ENCODE assay signal across 34 cellular contexts in the genomic region with DNA sequence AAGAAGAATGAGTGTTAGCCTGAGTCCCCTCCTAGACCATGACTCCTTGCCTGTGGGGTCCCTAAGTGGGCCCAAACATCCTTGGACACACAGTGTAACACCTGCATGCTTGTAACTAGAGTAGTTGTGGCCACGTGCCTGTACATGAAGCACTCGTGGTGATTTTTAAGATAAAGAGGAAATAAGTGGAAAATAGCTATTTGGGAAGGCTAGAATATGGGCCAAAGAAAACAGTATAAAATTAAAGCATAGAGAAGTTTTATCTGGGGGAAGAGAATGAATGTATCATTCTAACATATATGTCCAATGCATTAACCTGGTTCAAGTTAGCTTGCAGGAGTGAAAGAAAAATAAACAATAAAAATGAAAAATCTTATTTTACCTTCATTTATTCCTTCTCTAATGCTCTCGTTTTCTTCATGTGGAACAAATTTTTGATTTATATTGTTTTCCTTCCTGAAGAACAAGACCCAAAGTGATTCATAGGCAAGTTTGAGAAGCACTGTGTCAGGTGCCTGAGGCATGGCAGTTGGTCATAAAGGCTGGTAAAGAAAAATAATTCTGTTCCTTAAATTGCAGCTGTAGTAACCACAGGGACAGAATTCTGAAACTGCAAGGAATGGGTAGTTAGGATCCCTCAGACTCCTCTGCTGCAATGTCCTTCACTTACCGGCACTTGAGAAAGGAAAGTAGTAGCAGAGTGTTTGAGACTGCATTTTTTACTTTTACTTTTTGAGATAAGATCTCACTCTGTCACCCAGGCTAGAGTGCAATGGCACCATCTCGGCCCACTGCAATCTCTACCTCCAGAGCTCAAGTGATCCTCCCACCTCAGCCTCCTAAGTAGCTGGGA. TPM values are rescaled to one million over a fixed set of nuclear protein-coding genes. Genes with fewer than 3 reads are reported as not detected.
DNase-seq lines count a peak whose midpoint lies in the region; ATAC-seq and TF ChIP-seq lines count a peak whose summit lies in the region.
"Had no signal": no experiment of that assay in that cellular context is flagged by ENCODE, and none has a peak within 500 bp of the region (broad histone marks: within the 10 kb centered on the region; RNA-seq: fewer than 3 reads in every experiment).

No MANE protein-coding gene starts in this region.

- no TSS peak for BruUV-seq in PC-3 (replicated peaks; lab: Mats Ljungman, UMichigan)

- TF ChIP-seq CTCF in PC-3 (conservative IDR thresholded peaks at IDR 0.05; ENCODE audit: low read depth, low read length) (no peak), RWPE1 (conservative IDR thresholded peaks at IDR 0.05; ENCODE audit: low read depth) (no peak)

- H3K79me2 ChIP-seq in PC-3 (ENCODE audit: low read length), result no peaks in the 10 kb centered on the region

- no peak overlapping the region for H3K9ac ChIP-seq in PC-3 (ENCODE audit: low read length)

- H2AFZ ChIP-seq in PC-3 (ENCODE audit: low read length), result no peak overlapping the region

- H3K27me3 ChIP-seq in PC-3 (ENCODE audit: low read length), result no peaks in the 10 kb centered on the region
- H3K27me3 ChIP-seq: cardiac muscle cell, colonic mucosa, MG63, SJCRH30, thyroid gland, vagina had no signal

- peak; percentile 27 for ATAC-seq in PC-3
- peak; percentile 70 for ATAC-seq in esophagus mucosa
- ATAC-seq: A549, K562, Panc1, sciatic nerve had no signal

- H3K4me2 ChIP-seq in PC-3 (ENCODE audit: low read length), result no peak overlapping the region
- H3K4me2 ChIP-seq: A549 had no signal

- in situ Hi-C loops in KBM-7 (cut with MboI; ENCODE audit: low pct_unique_long_range_greater_than_20kb, low sequenced_read_pairs), result no loop called here

- no peak overlapping the region for H3K27ac ChIP-seq in PC-3 (ENCODE audit: low read length)
- H3K27ac ChIP-seq in RWPE1, result no peak overlapping the region
- H3K27ac ChIP-seq: A549, cardiac muscle cell, colonic mucosa, SJCRH30, thyroid gland, vagina had no signal

- H4K20me1 ChIP-seq in PC-3 (ENCODE audit: low read length), result no peaks in the 10 kb centered on the region

- H3K36me3 ChIP-seq in PC-3 (ENCODE audit: low read depth, low read length), result no peaks in the 10 kb centered on the region
- H3K36me3 ChIP-seq: cardiac muscle cell, colonic mucosa, MG63, SJCRH30, thyroid gland, vagina had no signal

- CTCF ChIA-PET in PC-3 (lab: Charles Lee), result no interaction called here
- CTCF ChIA-PET in RWPE1 (lab: Yijun Ruan, JAX), result no interaction called here

- H3K9me3 ChIP-seq in PC-3 (ENCODE audit: low read length), result no peaks in the 10 kb centered on the region
- H3K9me3 ChIP-seq: A549, colonic mucosa, MG63, SJCRH30, thyroid gland, vagina had no signal

- POLR2A ChIA-PET in PC-3 (lab: Charles Lee; ENCODE audit: unreplicated experiment) (no interaction called here), RWPE1 (lab: Yijun Ruan, JAX; ENCODE audit: low non-redundant PET) (interaction anchor here (0.6 kb wide), 1 partner anchor 280 kb away, joined by 3 read pairs; no protein-coding TSS in a partner anchor)

- no peaks in the 10 kb centered on the region for H3F3A ChIP-seq in PC-3 (ENCODE audit: low read length, unreplicated experiment)

- intact Hi-C loops in PC-3 (cut with micrococcal nuclease), result no loop called here

- H3K4me3 ChIP-seq in PC-3 (ENCODE audit: low read length), result no peak overlapping the region
- H3K4me3 ChIP-seq: A549, cardiac muscle cell, colonic mucosa, GM12878, K562, MG63, SJCRH30, thyroid gland, vagina had no signal

- no peaks in the 10 kb centered on the region for H3K9me2 ChIP-seq in PC-3 (replicated peaks; ENCODE audit: low read length)

- peaks cover 12% of the 10 kb centered on the region for H3K4me1 ChIP-seq in PC-3 (ENCODE audit: insufficient read depth, low read length)
- H3K4me1 ChIP-seq: A549, colonic mucosa, SJCRH30 had no signal

- DNase-seq in CD1c-positive myeloid dendritic cell (ENCODE audit: extremely low spot score) (peak; percentile 70), M059J (ENCODE audit: low read depth) (peak; percentile 88), PC-3 (peak; percentile 43), RWPE1 (ENCODE audit: low spot score) (no peak), Ammon's horn (ENCODE audit: low spot score) (no peak), KBM-7 (no peak), HCEC 1CT (no peak)
- DNase-seq: activated CD4-positive, alpha-beta T cell treated with anti-CD3 and anti-CD28 coated beads for 48 hours; activated naive CD8-positive, alpha-beta T cell treated with anti-CD3 and anti-CD28 coated beads for 36 hours; anterior cingulate cortex; CD8-positive, alpha-beta memory T cell; colonic mucosa; effector memory CD4-positive, alpha-beta T cell; erythroblast; MG63; NCI-H1436; NCI-H345; NCI-H774; posterior cingulate gyrus; SJCRH30; stimulated activated CD4-positive, alpha-beta T cell treated with anti-CD3 and anti-CD28 coated beads, Interleukin-4, amount 100 ng/mL, for 1 hour; T1000; thyroid gland had no signal

RNA-seq across cellular contexts. Expression of gene CST3, which starts 8.6 kb away (rescaled TPM):
- total RNA-seq in M059J (2014; rRNA removed; shearing (Covaris generic)), result 330 and 411 TPM in 2 replicates
- total RNA-seq in PC-3 (2014; rRNA removed) (311 and 331 TPM in 2 replicates), esophagus mucosa (292 TPM)

RNA-seq across cellular contexts. Expression of gene CST9, which starts 40.6 kb away (rescaled TPM):
- not detected in 2 replicates for total RNA-seq in M059J (2014; rRNA removed; shearing (Covaris generic))
- not detected in 2 replicates for total RNA-seq in PC-3 (2014; rRNA removed)
- not detected for total RNA-seq in esophagus mucosa
- total RNA-seq: activated naive CD8-positive, alpha-beta T cell treated with anti-CD3 and anti-CD28 coated beads for 36 hours; cardiac muscle cell; CD8-positive, alpha-beta memory T cell; colonic mucosa; Daoy; GM12878; K562; liver; mesothelial cell of epicardium; sciatic nerve; SJCRH30; thyroid gland; vagina had no signal

RNA-seq across cellular contexts. Expression of gene CST4, which starts 42.5 kb away (rescaled TPM):
- total RNA-seq in M059J (2014; rRNA removed; shearing (Covaris generic)), result 1.1 TPM in 1 of 2 replicates, not detected in the other
- total RNA-seq in PC-3 (2014; rRNA removed) (0.98 TPM in 1 of 2 replicates, not detected in the other), esophagus mucosa (not detected)
- total RNA-seq: activated naive CD8-positive, alpha-beta T cell treated with anti-CD3 and anti-CD28 coated beads for 36 hours; cardiac muscle cell; CD8-positive, alpha-beta memory T cell; colonic mucosa; Daoy; GM12878; K562; liver; mesothelial cell of epicardium; sciatic nerve; SJCRH30; vagina had no signal

Comparison
In these comparisons a context has a peak if more than half of its experiments do, and no peak if none do; other contexts are left out.
1. DNase-seq: peak in CD1c-positive myeloid dendritic cell (single experiment), M059J (single experiment) and PC-3 (single experiment); none in RWPE1 (single experiment), Ammon's horn (single experiment), KBM-7 (single experiment) and HCEC 1CT (single experiment).